8 cellular contexts compared by ENCODE assay signal in genomic region chr18:35407871-35408481, GRCh38. TPM values are rescaled to one million over a fixed set of nuclear protein-coding genes. Genes with fewer than 3 reads are reported as not detected.
DNase-seq lines count a peak whose midpoint lies in the region; ATAC-seq and TF ChIP-seq lines count a peak whose summit lies in the region.

No MANE protein-coding gene starts in this region.

- H3K4me3 Mint-ChIP-seq in stimulated activated naive CD8-positive, alpha-beta T cell treated with anti-CD3 and anti-CD28 coated beads, Interleukin-15, amount 100 ng/mL, for 72 hours = no peak overlapping the region

- TF ChIP-seq CTCF in SK-N-SH (IDR thresholded peaks at IDR 0.05) = peak; percentile 87

- no peaks in the 10 kb centered on the region for H3K36me3 ChIP-seq in SK-N-SH (replicated peaks in 1 of 2; ENCODE audit: control insufficient read depth in 1 of 2, insufficient read depth in 2 of 2, low read length in 1 of 2)

- 31% methylated on average over 5 of the region's 5 CpGs for WGBS in SK-N-SH (ENCODE audit: low lambda C conversion rate)

- H3K27me3 Mint-ChIP-seq in stimulated activated naive CD8-positive, alpha-beta T cell treated with anti-CD3 and anti-CD28 coated beads, Interleukin-15, amount 100 ng/mL, for 72 hours = peaks cover 14% of the 10 kb centered on the region

- no peaks in the 10 kb centered on the region for H3F3A ChIP-seq in SK-N-SH (replicated peaks; ENCODE audit: insufficient read depth)

- ATAC-seq in HG02588 (IDR thresholded peaks at IDR 0.05; ENCODE audit: unreplicated experiment) = peak; percentile 45
- ATAC-seq in stimulated activated naive CD8-positive, alpha-beta T cell treated with anti-CD3 and anti-CD28 coated beads, Interleukin-15, amount 100 ng/mL, for 72 hours = peak; percentile 81

- no peak overlapping the region for H3K27ac ChIP-seq in SK-N-SH (ENCODE audit: low read depth in 2 of 2, low read length in 1 of 2)

- H3K4me3 ChIP-seq in SK-N-SH (ENCODE audit: low read depth in 2 of 2, low read length in 1 of 2) = no peak overlapping the region; a peak in 1 of 4 replicates

- peaks cover 18% of the 10 kb centered on the region for H3K4me1 Mint-ChIP-seq in stimulated activated naive CD8-positive, alpha-beta T cell treated with anti-CD3 and anti-CD28 coated beads, Interleukin-15, amount 100 ng/mL, for 72 hours

- no peak for TF ChIP-seq EP300 in SK-N-SH (IDR thresholded peaks at IDR 0.05; ENCODE audit: borderline replicate concordance in 1 of 2, low read depth in 1 of 2, low read length in 1 of 2)

- CTCF ChIA-PET in SK-N-SH (lab: Yijun Ruan, JAX) = interaction anchor here (0.6 to 3.1 kb wide), 23 partner anchors 9 to 1446 kb away, joined by 3 to 12 read pairs (median 4); partner anchors contain the start of gene INO80C

- no peaks in the 10 kb centered on the region for H3K9me2 ChIP-seq in SK-N-SH

- no peak overlapping the region for H3K27ac Mint-ChIP-seq in stimulated activated naive CD8-positive, alpha-beta T cell treated with anti-CD3 and anti-CD28 coated beads, Interleukin-15, amount 100 ng/mL, for 72 hours

- POLR2A ChIA-PET in SK-N-SH (lab: Yijun Ruan, JAX) = no interaction called here

- no peak overlapping the region for H3K4me2 ChIP-seq in SK-N-SH

- H3K9me3 ChIP-seq in SK-N-SH = no peaks in the 10 kb centered on the region

- no peak overlapping the region for H2AFZ ChIP-seq in SK-N-SH (ENCODE audit: low read depth)

- H3K79me2 ChIP-seq in SK-N-SH (ENCODE audit: insufficient read depth) = no peaks in the 10 kb centered on the region

- H3K9me3 Mint-ChIP-seq in stimulated activated naive CD8-positive, alpha-beta T cell treated with anti-CD3 and anti-CD28 coated beads, Interleukin-15, amount 100 ng/mL, for 72 hours = no peaks in the 10 kb centered on the region

- DNase-seq in stimulated activated CD4-positive, alpha-beta T cell treated with anti-CD3 and anti-CD28 coated beads, Interleukin-1b, Interleukin-23, amount 100 ng/mL, for 24 hours (ENCODE audit: low read depth in 4 of 4, low spot score in 1 of 4) = peak in 3 of 4 experiments; percentile 16 to 32 (median 21)
- no peak for DNase-seq in stimulated activated CD4-positive, alpha-beta T cell treated with anti-CD3 and anti-CD28 coated beads, Interleukin-12 subunit alpha, Interleukin-12 subunit beta, amount 100 ng/mL, for 4 hours
- DNase-seq in NCI-H146 (lab: John Stamatoyannopoulos, UW) (peak; percentile 73), SK-N-SH (peak; percentile 62), kidney glomerular epithelial cell (lab: John Stamatoyannopoulos, UW) (peak; percentile 69)
- peak; percentile 44 for DNase-seq in central memory CD4-positive, alpha-beta T cell
- peak; percentile 39 to 40 for DNase-seq in stimulated activated naive CD8-positive, alpha-beta T cell treated with anti-CD3 and anti-CD28 coated beads, Interleukin-15, amount 100 ng/mL, for 72 hours

- no peaks in the 10 kb centered on the region for H4K20me1 ChIP-seq in SK-N-SH (ENCODE audit: insufficient read depth)

- H3K4me1 ChIP-seq in SK-N-SH (ENCODE audit: control insufficient read depth in 1 of 2, insufficient read depth in 2 of 2, low read depth in 1 of 2, low read length in 1 of 2) = no peaks in the 10 kb centered on the region

- no peak overlapping the region for H3K9ac ChIP-seq in SK-N-SH

- no peaks in the 10 kb centered on the region for H3K27me3 ChIP-seq in SK-N-SH (ENCODE audit: insufficient read depth)

- TF ChIP-seq RAD21 in SK-N-SH (IDR thresholded peaks at IDR 0.05; ENCODE audit: low read length) = peak; percentile 83

TF ChIP-seq in SK-N-SH, 30 proteins besides CTCF, POLR2A, EP300 and RAD21:
- TF ChIP-seq POLR2AphosphoS5 (IDR thresholded peaks at IDR 0.05; ENCODE audit: low read depth, low read length) = no peak
- TF ChIP-seq SMC3 (IDR thresholded peaks at IDR 0.05; ENCODE audit: low read depth, low read length) = peak; percentile 77

RNA-seq across cellular contexts. Expression of gene ZNF396, which starts 30.8 kb away (rescaled TPM):
- 0.41 and 0.76 TPM in 2 replicates for polyA plus RNA-seq in SK-N-SH (2012; rRNA removed)
- polyA plus RNA-seq in SK-N-SH (2012; cell fraction: cytosol; rRNA removed) = 0.64 and 0.73 TPM in 2 replicates
- 1.3 TPM in 2 replicates for polyA plus RNA-seq in SK-N-SH (2012; cell fraction: nucleus; rRNA removed)
